In genomic region chr7:47482013-47482761, GRCh38 we compare ENCODE assay signal across 8 cellular contexts.
DNase-seq lines count a peak whose midpoint lies in the region; ATAC-seq, FAIRE-seq and TF ChIP-seq lines count a peak whose summit lies in the region.

No MANE protein-coding gene starts in this region.

- H3K27ac ChIP-seq in ascending aorta, result peak overlapping the region; percentile 82 to 85
- H3K27ac ChIP-seq in lung (ENCODE audit: low read depth in 1 of 2, low read length in 1 of 2), result peak overlapping the region; percentile 90 to 93

- peak overlapping the region; percentile 45 for H3K27ac Mint-ChIP-seq in Caco-2 (ENCODE audit: unreplicated experiment)

- POLR2A ChIA-PET in Caco-2 (lab: Charles Lee), result interaction anchor here (0.5 kb wide), 1 partner anchor 99 kb away, joined by 10 read pairs; no protein-coding TSS in a partner anchor

- H3K4me3 ChIP-seq in Caco-2 (ENCODE audit: low read depth, low read length) (no peak overlapping the region), ascending aorta (peak overlapping the region in 1 of 2 donors; percentile 37), lung (no peak overlapping the region)

- H3K4me3 Mint-ChIP-seq in Caco-2 (ENCODE audit: unreplicated experiment), result peak overlapping the region; percentile 15

- no peaks in the 10 kb centered on the region for H3K27me3 ChIP-seq in Caco-2 (replicated peaks; ENCODE audit: control insufficient read depth, insufficient read depth, low read length)
- H3K27me3 ChIP-seq in ascending aorta, result no peaks in the 10 kb centered on the region
- no peaks in the 10 kb centered on the region for H3K27me3 ChIP-seq in lung (ENCODE audit: control insufficient read depth, insufficient read depth)

- H3K4me1 ChIP-seq in Caco-2, result peaks cover 61% of the 10 kb centered on the region
- peaks cover 19 to 66% of the 10 kb centered on the region in 2 donors for H3K4me1 ChIP-seq in ascending aorta
- peaks cover 12 to 27% of the 10 kb centered on the region in 2 donors for H3K4me1 ChIP-seq in lung (ENCODE audit: control insufficient read depth in 2 of 2, insufficient read depth in 2 of 2, low read length in 2 of 2)

- peak; percentile 73 for ATAC-seq in lung (ENCODE audit: insufficient read depth, low FRiP score)

- CTCF ChIA-PET in Caco-2 (lab: Charles Lee), result interaction anchor here (0.6 to 0.8 kb wide), 2 partner anchors 11 to 466 kb away, joined by 3 to 6 read pairs; partner anchors contain the start of gene PKD1L1

- FAIRE-seq in HTR-8/SVneo (lab: Jason Lieb, UNC) (no peak), GM19239 (lab: Jason Lieb, UNC) (no peak)

- H3K9me3 ChIP-seq in Caco-2 (no peaks in the 10 kb centered on the region), ascending aorta (no peaks in the 10 kb centered on the region), lung (ENCODE audit: control insufficient read depth in 2 of 2, insufficient read depth in 1 of 2, low read length in 1 of 2) (no peaks in the 10 kb centered on the region)

- H3K36me3 ChIP-seq in Caco-2 (ENCODE audit: control insufficient read depth, insufficient read depth, low read length) (peaks cover 5% of the 10 kb centered on the region; the same call in 1 of the 2 replicates), ascending aorta (no peaks in the 10 kb centered on the region), lung (ENCODE audit: control insufficient read depth in 2 of 2, insufficient read depth in 2 of 2, low read length in 2 of 2) (peaks cover 0 to 1% of the 10 kb centered on the region in 2 donors)

- TF ChIP-seq CTCF in Caco-2 (IDR thresholded peaks at IDR 0.05; ENCODE audit: insufficient read depth in 1 of 2, low read depth in 1 of 2, low read length in 1 of 2, severe bottlenecking in 1 of 2, unreplicated experiment in 1 of 2), result no peak
- no peak for TF ChIP-seq CTCF in ascending aorta (IDR thresholded peaks at IDR 0.05)
- no peak for TF ChIP-seq CTCF in lung (IDR thresholded peaks at IDR 0.05; ENCODE audit: control extremely low read depth, extremely low read depth)

- H3K4me1 Mint-ChIP-seq in Caco-2 (ENCODE audit: low read depth, unreplicated experiment), result peaks cover 44% of the 10 kb centered on the region

- H3K27me3 Mint-ChIP-seq in Caco-2 (ENCODE audit: insufficient read depth, unreplicated experiment), result no peaks in the 10 kb centered on the region

- H3K36me3 Mint-ChIP-seq in Caco-2 (ENCODE audit: insufficient read depth, unreplicated experiment), result peaks cover 85% of the 10 kb centered on the region

- H3K9me3 Mint-ChIP-seq in Caco-2 (ENCODE audit: unreplicated experiment), result no peaks in the 10 kb centered on the region

- peak; percentile 62 to 66 for DNase-seq in Caco-2
- DNase-seq in HTR-8/SVneo (ENCODE audit: insufficient read length, low spot score), result peak; percentile 72
- DNase-seq in ascending aorta (ENCODE audit: low spot score in 2 of 2), result peak; percentile 56 to 87
- peak; percentile 44 for DNase-seq in lung (ENCODE audit: low spot score)
- DNase-seq in middle frontal gyrus (ENCODE audit: extremely low spot score, low spot score), result no peak
- DNase-seq in HuH-7 (ENCODE audit: low spot score), result no peak
- no peak for DNase-seq in NCI-H2107 (lab: John Stamatoyannopoulos, UW)
- DNase-seq in GM19239 (ENCODE audit: insufficient read length, low spot score), result no peak

- no TSS peak for BruUV-seq in Caco-2 (replicated peaks; lab: Mats Ljungman, UMichigan)

- intact Hi-C loops in Caco-2 (cut with micrococcal nuclease; ENCODE audit: unreplicated experiment) (loop anchor here (1.0 to 5.0 kb wide), 3 partner anchors 12 to 75 kb away; no protein-coding TSS in a partner anchor), ascending aorta (cut with DNase I) (loop anchor here (1.0 to 5.0 kb wide), 4 partner anchors 25 to 335 kb away; partner anchors contain the start of gene TNS3)

- 35 to 36% methylated on average over 15 of the region's 15 CpGs for WGBS in lung, 2 donors

Comparison
In these comparisons a context has a peak if more than half of its experiments do, and no peak if none do; other contexts are left out.
1. DNase-seq: peak in Caco-2 (2 of 2), HTR-8/SVneo (single experiment), ascending aorta (2 of 2) and lung (single experiment); none in middle frontal gyrus (single experiment), HuH-7 (single experiment), NCI-H2107 (single experiment) and GM19239 (single experiment).